8 cellular contexts compared by ENCODE assay signal in genomic region chr1:226827968-226828513, GRCh38. TPM values are rescaled to one million over a fixed set of nuclear protein-coding genes. Genes with fewer than 3 reads are reported as not detected.
DNase-seq lines count a peak whose midpoint lies in the region; ATAC-seq and TF ChIP-seq lines count a peak whose summit lies in the region.

No MANE protein-coding gene starts in this region.

- dilution Hi-C loops in mammary epithelial cell (cut with HindIII; ENCODE audit: low sequenced_read_pairs): no loop called here

- peaks cover 8% of the 10 kb centered on the region for H3K4me1 ChIP-seq in mammary epithelial cell (ENCODE audit: insufficient read depth, low read length)

- no TSS peak for BruUV-seq in mammary epithelial cell (replicated peaks; lab: Mats Ljungman, UMichigan)

- TF ChIP-seq CTCF in WI38 (IDR thresholded peaks at IDR 0.05; ENCODE audit: low read depth, low read length) (peak; percentile 93), mammary epithelial cell (conservative IDR thresholded peaks at IDR 0.05 in 1 of 2, IDR thresholded peaks at IDR 0.05 in 1 of 2; ENCODE audit: extremely low read depth in 1 of 2, insufficient read depth in 1 of 2, low read depth in 1 of 2, low read length in 2 of 2) (peak; percentile 87 to 99), kidney epithelial cell (IDR thresholded peaks at IDR 0.05; ENCODE audit: insufficient read depth, low read length, poor library complexity, severe bottlenecking) (peak; percentile 96)

- in situ Hi-C loops in mammary epithelial cell (cut with MboI; ENCODE audit: low sequenced_read_pairs in 2 of 2): loop anchor here in 1 of 2 donors (10.0 kb wide), 2 partner anchors 173 to 283 kb away; partner anchors contain the start of gene STUM

- no peaks in the 10 kb centered on the region for H3K36me3 ChIP-seq in mammary epithelial cell (ENCODE audit: insufficient read depth, low read length)
- no peaks in the 10 kb centered on the region for H3K36me3 ChIP-seq in kidney epithelial cell (ENCODE audit: control insufficient read depth, insufficient read depth, low read length)

- H3K79me2 ChIP-seq in mammary epithelial cell (ENCODE audit: insufficient read depth, low read length): no peaks in the 10 kb centered on the region

- peak; percentile 96 for ATAC-seq in GM19043 (IDR thresholded peaks at IDR 0.05; ENCODE audit: low read depth, unreplicated experiment)
- ATAC-seq in HG03354 (IDR thresholded peaks at IDR 0.05; ENCODE audit: poor library complexity, severe bottlenecking, unreplicated experiment): peak; percentile 98

- CTCF ChIA-PET in mammary epithelial cell (lab: Charles Lee; ENCODE audit: low non-redundant PET): interaction anchor here (0.5 to 0.9 kb wide), 3 partner anchors 14 to 194 kb away, joined by 4 to 7 read pairs (median 7); no protein-coding TSS in a partner anchor

- H3K9ac ChIP-seq in mammary epithelial cell (ENCODE audit: insufficient read depth, low read length): no peak overlapping the region

- peak overlapping the region; percentile 29 for H3K27ac ChIP-seq in mammary epithelial cell (ENCODE audit: insufficient read depth, low read depth, low read length)

- WGBS in mammary epithelial cell (ENCODE audit: low coverage, missing lambda C conversion rate): 12% methylated on average over 19 of the region's 19 CpGs

- H3K27me3 ChIP-seq in mammary epithelial cell (ENCODE audit: insufficient read depth, low read length) (no peaks in the 10 kb centered on the region), kidney epithelial cell (ENCODE audit: control insufficient read depth, insufficient read depth, low read length) (no peaks in the 10 kb centered on the region)

- DNase-seq in AG20443 (ENCODE audit: low spot score) (peak; percentile 96), NCI-H2227 treated with DMSO at 0.1 percent for 48 hours (lab: John Stamatoyannopoulos, UW) (peak; percentile 40), mammary epithelial cell (peak; percentile 73), kidney epithelial cell (ENCODE audit: low read depth) (peak; percentile 56)
- peak; percentile 94 to 98 (median 95) for DNase-seq in stimulated activated CD4-positive, alpha-beta T cell treated with anti-CD3 and anti-CD28 coated beads, Interleukin-12 subunit alpha, Interleukin-12 subunit beta, amount 100 ng/mL, for 48 hours (ENCODE audit: low read depth in 2 of 3, low spot score in 1 of 3)

- H3K9me3 ChIP-seq in mammary epithelial cell (replicated peaks; ENCODE audit: insufficient read depth, low read length): peaks cover 4% of the 10 kb centered on the region

- no peaks in the 10 kb centered on the region for H4K20me1 ChIP-seq in mammary epithelial cell (ENCODE audit: insufficient read depth, low read length)

- peak overlapping the region; percentile 97 for H2AFZ ChIP-seq in mammary epithelial cell (ENCODE audit: low read depth, low read length)

- H3K4me3 ChIP-seq in WI38 (ENCODE audit: low read depth, low read length): no peak overlapping the region
- H3K4me3 ChIP-seq in mammary epithelial cell (replicated peaks in 1 of 3; ENCODE audit: insufficient read depth in 1 of 3, low read depth in 2 of 3, low read length in 3 of 3): no peak overlapping the region
- H3K4me3 ChIP-seq in kidney epithelial cell (ENCODE audit: low read depth, low read length): no peak overlapping the region

- intact Hi-C loops in mammary epithelial cell (cut with micrococcal nuclease): loop anchor here (1.0 to 5.0 kb wide), 6 partner anchors 90 to 609 kb away; partner anchors contain the start of gene STUM

- peak overlapping the region; percentile 43 for H3K4me2 ChIP-seq in mammary epithelial cell (ENCODE audit: insufficient read depth, low read depth, low read length)

RNA-seq across cellular contexts. Expression of gene PSEN2, which starts 42.4 kb away (rescaled TPM):
- total RNA-seq in mammary epithelial cell: 10 to 100 TPM; 15.7 to 31.2 TPM
- polyA plus RNA-seq in mammary epithelial cell: 23.2 TPM
- 48.2 TPM for polyA minus RNA-seq in mammary epithelial cell
- total RNA-seq in kidney epithelial cell: 29.7 and 31.3 TPM in 2 replicates

Comparison
In these comparisons a context has a peak if more than half of its experiments do, and no peak if none do; other contexts are left out.
1. DNase-seq: peak in every context shown above with its lines; median percentile 96 in AG20443; 95 in stimulated activated CD4-positive, alpha-beta T cell treated with anti-CD3 and anti-CD28 coated beads, Interleukin-12 subunit alpha, Interleukin-12 subunit beta, amount 100 ng/mL, for 48 hours; 73 in mammary epithelial cell; 56 in kidney epithelial cell; 40 in NCI-H2227 treated with DMSO at 0.1 percent for 48 hours.